Comparison of ENCODE assay signal across 18 cellular contexts in the genomic region with DNA sequence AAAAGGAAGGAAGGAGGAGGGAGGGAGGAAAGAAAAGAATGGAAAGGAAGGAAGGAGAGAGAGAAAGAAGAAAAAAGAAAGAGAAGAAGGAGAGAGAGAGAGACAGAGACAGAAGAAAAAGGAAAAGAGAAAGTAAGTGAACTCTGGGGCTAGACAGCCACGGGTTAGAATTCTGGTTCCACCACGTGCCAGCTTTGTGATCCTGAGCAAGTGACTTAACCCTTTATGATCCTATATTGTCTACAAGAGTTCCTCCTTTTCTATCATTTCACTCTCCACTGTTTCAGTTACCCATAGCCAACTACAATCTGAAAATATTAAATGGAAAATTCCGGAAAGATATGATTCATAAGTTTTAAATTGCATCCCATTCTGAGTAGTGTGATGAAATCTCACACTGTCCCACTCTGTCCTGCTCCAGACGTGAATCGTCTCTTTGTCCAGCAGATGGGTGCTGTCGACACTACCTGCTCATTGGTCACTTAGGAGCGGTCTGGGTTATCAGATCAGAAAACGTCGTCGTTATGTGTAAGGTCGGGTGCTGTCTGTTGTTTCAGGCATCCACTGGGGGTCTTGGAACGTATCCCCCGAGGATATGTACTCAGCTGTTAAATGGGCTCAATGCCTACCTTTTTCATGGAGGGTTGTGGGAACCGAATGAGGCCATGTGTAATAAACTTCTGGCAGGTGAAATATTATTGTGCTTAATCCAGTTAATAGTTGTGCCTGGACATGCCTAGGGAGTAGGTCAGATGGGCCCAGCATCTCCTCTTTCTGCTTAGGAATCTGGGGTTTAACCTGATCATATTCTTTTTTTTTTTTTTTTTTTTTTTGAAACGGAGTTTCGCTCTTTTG. TPM values are rescaled to one million over a fixed set of nuclear protein-coding genes. Genes with fewer than 3 reads are reported as not detected.
DNase-seq lines count a peak whose midpoint lies in the region; ATAC-seq, FAIRE-seq and TF ChIP-seq lines count a peak whose summit lies in the region.
"Had no signal": no experiment of that assay in that cellular context is flagged by ENCODE, and none has a peak within 500 bp of the region (broad histone marks: within the 10 kb centered on the region; RNA-seq: fewer than 3 reads in every experiment).

No MANE protein-coding gene starts in this region.

- no peaks in the 10 kb centered on the region for H3K27me3 ChIP-seq in osteoblast (ENCODE audit: insufficient read depth, low read length)

- H3K4me2 ChIP-seq in osteoblast (ENCODE audit: insufficient read depth, low read length) = peak overlapping the region; percentile 58

- H3K4me1 ChIP-seq in osteoblast (ENCODE audit: insufficient read depth, low read length) = peaks cover 21% of the 10 kb centered on the region

- H3K36me3 ChIP-seq in osteoblast (ENCODE audit: insufficient read depth, low read length) = no peaks in the 10 kb centered on the region
- H3K36me3 ChIP-seq: lower lobe of right lung had no signal

- H2AFZ ChIP-seq in osteoblast (ENCODE audit: low read length) = no peak overlapping the region

- DNase-seq in SK-MEL-5 (ENCODE audit: low read depth, low spot score) = peak; percentile 75
- peak; percentile 86 for DNase-seq in epithelial cell of prostate (ENCODE audit: low read depth, low spot score)
- no peak for DNase-seq in osteoblast (ENCODE audit: insufficient read length, low spot score, missing footprints)
- DNase-seq in NCI-H1417 treated with DMSO at 0.1 percent for 48 hours (lab: John Stamatoyannopoulos, UW) = no peak
- DNase-seq: activated CD4-positive, alpha-beta T cell treated with anti-CD3 and anti-CD28 coated beads, Interleukin-2, amount 50 U/mL, for 1 hour; activated gamma-delta T cell; C1 segment of cervical spinal cord; GDM1; glutamatergic neuron; lower lobe of right lung; NCI-H1048; NCI-H774; nucleus accumbens; T-cell had no signal

- H3K4me3 ChIP-seq in osteoblast (ENCODE audit: insufficient read depth, low read length) = no peak overlapping the region
- H3K4me3 ChIP-seq: lower lobe of right lung had no signal

- FAIRE-seq in G401.6 (lab: Jason Lieb, UNC) = peak; percentile 91

- no peaks in the 10 kb centered on the region for H3K79me2 ChIP-seq in osteoblast (ENCODE audit: insufficient read depth, low read length)

- no peak for ATAC-seq in GM18502 (IDR thresholded peaks at IDR 0.05; ENCODE audit: poor library complexity, unreplicated experiment)
- no peak for ATAC-seq in GM21515 (IDR thresholded peaks at IDR 0.05; ENCODE audit: unreplicated experiment)
- no peak for ATAC-seq in HG03378 (IDR thresholded peaks at IDR 0.05; ENCODE audit: unreplicated experiment)
- ATAC-seq: T-cell had no signal

- in situ Hi-C loops in SK-MEL-5 (cut with HindIII; ENCODE audit: low pct_unique_long_range_greater_than_20kb, low sequenced_read_pairs) = no loop called here

- no peaks in the 10 kb centered on the region for H4K20me1 ChIP-seq in osteoblast (ENCODE audit: insufficient read depth, low read length)

- no peaks in the 10 kb centered on the region for H3K9me3 ChIP-seq in osteoblast (ENCODE audit: low read depth, low read length)
- H3K9me3 ChIP-seq: lower lobe of right lung had no signal

- no peak for TF ChIP-seq CTCF in osteoblast (IDR thresholded peaks at IDR 0.05; ENCODE audit: extremely low read depth, low read depth, low read length)

- peak overlapping the region; percentile 95 for H3K27ac ChIP-seq in epithelial cell of prostate
- no peak overlapping the region for H3K27ac ChIP-seq in osteoblast (ENCODE audit: low read depth, low read length)
- H3K27ac ChIP-seq: lower lobe of right lung had no signal

RNA-seq across cellular contexts. Expression of a gene that starts 19.1 kb away (rescaled TPM):
- 16.2 and 18.9 TPM in 2 replicates for total RNA-seq in SK-MEL-5 (2014; rRNA removed; shearing (Covaris generic))
- polyA plus RNA-seq in SK-MEL-5 (2015; cell fraction: cytosol; rRNA removed) = 28.7 and 37.1 TPM in 2 replicates
- polyA plus RNA-seq in SK-MEL-5 (2015; cell fraction: nucleus; rRNA removed) = 13.3 and 14.2 TPM in 2 replicates
- 0.59 and 0.72 TPM in 2 replicates for total RNA-seq in osteoblast

Comparison
In these comparisons a context has a peak if more than half of its experiments do, and no peak if none do; other contexts are left out.
1. DNase-seq: peak in SK-MEL-5 (single experiment) and epithelial cell of prostate (single experiment); none in osteoblast (single experiment) and NCI-H1417 treated with DMSO at 0.1 percent for 48 hours (single experiment).